In the genomic region with DNA sequence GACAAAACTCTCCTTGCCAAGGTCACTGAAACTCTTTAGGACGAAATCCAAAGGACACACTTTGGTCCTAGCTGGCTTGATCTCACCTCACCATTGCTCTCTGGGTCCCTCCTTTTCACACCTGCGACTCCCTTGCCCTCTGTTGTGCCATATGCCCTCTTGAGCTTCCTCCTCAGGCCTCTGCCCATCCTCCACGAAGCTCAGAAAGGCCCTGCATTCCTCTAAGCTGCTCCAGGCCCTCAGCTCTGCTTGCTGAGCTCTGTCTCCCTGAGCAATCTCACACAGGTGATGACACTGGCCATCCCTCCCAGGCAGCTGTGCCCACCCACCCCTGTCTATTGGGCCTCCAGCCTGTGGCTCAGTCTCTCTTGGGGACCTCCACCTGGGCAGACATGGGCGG, we compare ENCODE assay signal across 22 cellular contexts. TPM values are rescaled to one million over a fixed set of nuclear protein-coding genes. Genes with fewer than 3 reads are reported as not detected.
DNase-seq lines count a peak whose midpoint lies in the region; ATAC-seq and TF ChIP-seq lines count a peak whose summit lies in the region.
"Had no signal": no experiment of that assay in that cellular context is flagged by ENCODE, and none has a peak within 500 bp of the region (broad histone marks: within the 10 kb centered on the region; RNA-seq: fewer than 3 reads in every experiment).

No MANE protein-coding gene starts in this region.

- no peak for DNase-seq in activated naive CD8-positive, alpha-beta T cell treated with anti-CD3 and anti-CD28 coated beads, Interleukin-2, amount 10 ng/mL, durations not matched to agents 7 days and 5 days
- DNase-seq in activated naive CD8-positive, alpha-beta T cell treated with anti-CD3 and anti-CD28 coated beads, Interleukin-2, amount 50 U/mL, for 24 hours = no peak
- DNase-seq in mucosa of descending colon (no peak), spleen (peak; percentile 38), NAMALWA (ENCODE audit: low spot score) (no peak)
- DNase-seq: ACHN; Caco-2; CD4-positive, alpha-beta T cell; DND-41; GM23248; HCEC 1CT; NCI-H1694; NCI-H526; OCI-M1; SHP77 had no signal

- peak overlapping the region; percentile 56 for H3K27ac Mint-ChIP-seq in activated naive CD8-positive, alpha-beta T cell treated with anti-CD3 and anti-CD28 coated beads, Interleukin-2, amount 10 ng/mL, durations not matched to agents 7 days and 5 days
- no peak overlapping the region for H3K27ac Mint-ChIP-seq in activated naive CD8-positive, alpha-beta T cell treated with anti-CD3 and anti-CD28 coated beads, Interleukin-2, amount 50 U/mL, for 24 hours
- H3K27ac Mint-ChIP-seq in brain = peak overlapping the region; percentile 19 to 97 (median 70)
- H3K27ac Mint-ChIP-seq: CD4-positive, alpha-beta T cell; IgD-negative memory B cell had no signal

- H3K4me3 Mint-ChIP-seq in activated naive CD8-positive, alpha-beta T cell treated with anti-CD3 and anti-CD28 coated beads, Interleukin-2, amount 10 ng/mL, durations not matched to agents 7 days and 5 days = no peak overlapping the region
- no peak overlapping the region for H3K4me3 Mint-ChIP-seq in activated naive CD8-positive, alpha-beta T cell treated with anti-CD3 and anti-CD28 coated beads, Interleukin-2, amount 50 U/mL, for 24 hours
- H3K4me3 Mint-ChIP-seq in brain = peak overlapping the region in 2 of 5 experiments; percentile 60 to 66
- H3K4me3 Mint-ChIP-seq: CD4-positive, alpha-beta T cell; IgD-negative memory B cell had no signal

- H3K27me3 ChIP-seq in spleen (replicated peaks in 1 of 7) = peaks cover 0 to 3% (median 0%) of the 10 kb centered on the region in 7 donors
- H3K27me3 ChIP-seq: BLaER1 had no signal

- 61 to 72% (median 67%) methylated on average over 4 of the region's 4 CpGs for WGBS in spleen, 5 donors

- intact Hi-C loops in mucosa of descending colon (cut with DNase I, micrococcal nuclease) = no loop called here
- intact Hi-C loops in spleen (cut with DNase I; ENCODE audit: low total_unique reads) = no loop called here

- TF ChIP-seq CTCF in brain (conservative IDR thresholded peaks at IDR 0.05) (no peak), mucosa of descending colon (IDR thresholded peaks at IDR 0.05) (no peak), spleen (IDR thresholded peaks at IDR 0.05 in 8 of 11, conservative IDR thresholded peaks at IDR 0.05 in 3 of 11) (no peak)

- peaks cover 13% of the 10 kb centered on the region for H3K4me1 Mint-ChIP-seq in activated naive CD8-positive, alpha-beta T cell treated with anti-CD3 and anti-CD28 coated beads, Interleukin-2, amount 10 ng/mL, durations not matched to agents 7 days and 5 days
- H3K4me1 Mint-ChIP-seq in activated naive CD8-positive, alpha-beta T cell treated with anti-CD3 and anti-CD28 coated beads, Interleukin-2, amount 50 U/mL, for 24 hours = peaks cover 18% of the 10 kb centered on the region
- peaks cover 23% of the 10 kb centered on the region for H3K4me1 Mint-ChIP-seq in brain

- TF ChIP-seq POLR2A in spleen (IDR thresholded peaks at IDR 0.05) = no peak

- H3K9me3 Mint-ChIP-seq in activated naive CD8-positive, alpha-beta T cell treated with anti-CD3 and anti-CD28 coated beads, Interleukin-2, amount 10 ng/mL, durations not matched to agents 7 days and 5 days = peaks cover 12% of the 10 kb centered on the region
- H3K9me3 Mint-ChIP-seq in activated naive CD8-positive, alpha-beta T cell treated with anti-CD3 and anti-CD28 coated beads, Interleukin-2, amount 50 U/mL, for 24 hours = peaks cover 16% of the 10 kb centered on the region
- peaks cover 2 to 23% (median 19%) of the 10 kb centered on the region in 5 experiments for H3K9me3 Mint-ChIP-seq in brain

- POLR2A ChIA-PET in activated naive CD8-positive, alpha-beta T cell treated with anti-CD3 and anti-CD28 coated beads, Interleukin-2, amount 10 ng/mL, durations not matched to agents 7 days and 5 days (lab: Charles Lee) = no interaction called here

- peaks cover 2% of the 10 kb centered on the region for H3K27me3 Mint-ChIP-seq in activated naive CD8-positive, alpha-beta T cell treated with anti-CD3 and anti-CD28 coated beads, Interleukin-2, amount 10 ng/mL, durations not matched to agents 7 days and 5 days
- H3K27me3 Mint-ChIP-seq in activated naive CD8-positive, alpha-beta T cell treated with anti-CD3 and anti-CD28 coated beads, Interleukin-2, amount 50 U/mL, for 24 hours = peaks cover 27% of the 10 kb centered on the region
- H3K27me3 Mint-ChIP-seq in brain = no peaks in the 10 kb centered on the region

- H3K4me1 ChIP-seq in mucosa of descending colon (ENCODE audit: low read depth) (no peaks in the 10 kb centered on the region), spleen (no peaks in the 10 kb centered on the region)
- H3K4me1 ChIP-seq: BLaER1 had no signal

- H3K36me3 Mint-ChIP-seq in activated naive CD8-positive, alpha-beta T cell treated with anti-CD3 and anti-CD28 coated beads, Interleukin-2, amount 10 ng/mL, durations not matched to agents 7 days and 5 days = peaks cover 2% of the 10 kb centered on the region
- peaks cover 2% of the 10 kb centered on the region for H3K36me3 Mint-ChIP-seq in activated naive CD8-positive, alpha-beta T cell treated with anti-CD3 and anti-CD28 coated beads, Interleukin-2, amount 50 U/mL, for 24 hours (ENCODE audit: low read depth)
- no peaks in the 10 kb centered on the region for H3K36me3 Mint-ChIP-seq in brain
- H3K36me3 Mint-ChIP-seq: IgD-negative memory B cell had no signal

- no peak overlapping the region for H3K4me3 ChIP-seq in mucosa of descending colon
- H3K4me3 ChIP-seq in spleen = no peak overlapping the region
- H3K4me3 ChIP-seq: BLaER1, GM12878, GM23248 had no signal

- H3K27ac ChIP-seq in spleen = no peak overlapping the region
- H3K27ac ChIP-seq: 22Rv1, BLaER1, GM23248 had no signal

- no peaks in the 10 kb centered on the region for H3K36me3 ChIP-seq in mucosa of descending colon (ENCODE audit: low read depth)
- H3K36me3 ChIP-seq in spleen = no peaks in the 10 kb centered on the region
- H3K36me3 ChIP-seq: BLaER1 had no signal

- ATAC-seq in activated naive CD8-positive, alpha-beta T cell treated with anti-CD3 and anti-CD28 coated beads, Interleukin-2, amount 10 ng/mL, durations not matched to agents 7 days and 5 days (ENCODE audit: low read depth) = no peak
- ATAC-seq in activated naive CD8-positive, alpha-beta T cell treated with anti-CD3 and anti-CD28 coated beads, Interleukin-2, amount 50 U/mL, for 24 hours = no peak
- ATAC-seq in mucosa of descending colon (peak; percentile 14), HG03135 (IDR thresholded peaks at IDR 0.05; ENCODE audit: unreplicated experiment) (no peak), GM21717 (IDR thresholded peaks at IDR 0.05; ENCODE audit: unreplicated experiment) (no peak)
- ATAC-seq: GM12878 had no signal

- H3K9me3 ChIP-seq in mucosa of descending colon (peaks cover 2% of the 10 kb centered on the region), spleen (peaks cover 0 to 10% (median 6%) of the 10 kb centered on the region in 8 donors)

RNA-seq across cellular contexts. Expression of a gene that starts 10.1 kb away (rescaled TPM):
- total RNA-seq in activated naive CD8-positive, alpha-beta T cell treated with anti-CD3 and anti-CD28 coated beads, Interleukin-2, amount 10 ng/mL, durations not matched to agents 7 days and 5 days = 10 to 100 TPM in 1 of 2 experiments, 1 to 10 TPM in 1; 9.9 to 12.2 TPM
- polyA plus RNA-seq in brain (ENCODE audit: insufficient read depth, low read depth, low replicate concordance) = 15.3 TPM
- 10 to 100 TPM; 31.4 to 59.1 (median 37.1) TPM for total RNA-seq in mucosa of descending colon
- total RNA-seq in spleen = 10 to 100 TPM in 6 of 7 donors, 1 to 10 TPM in 1; 9.0 to 29.2 (median 14.5) TPM
- polyA plus RNA-seq in spleen = 1 to 10 TPM; 1.6 to 2.4 (median 1.7) TPM
